In genomic region chr11:62171261-62171723, GRCh38 we compare ENCODE assay signal across 8 cellular contexts. TPM values are rescaled to one million over a fixed set of nuclear protein-coding genes. Genes with fewer than 3 reads are reported as not detected.
DNase-seq lines count a peak whose midpoint lies in the region; ATAC-seq, FAIRE-seq and TF ChIP-seq lines count a peak whose summit lies in the region.

No MANE protein-coding gene starts in this region.

- H3K4me3 Mint-ChIP-seq in central memory CD8-positive, alpha-beta T cell = no peak overlapping the region

- H3K27me3 Mint-ChIP-seq in central memory CD8-positive, alpha-beta T cell = peaks cover 87% of the 10 kb centered on the region

- no peaks in the 10 kb centered on the region for H3K9me3 Mint-ChIP-seq in central memory CD8-positive, alpha-beta T cell

- DNase-seq in AG08395 (ENCODE audit: low spot score) (peak; percentile 53), H54 (ENCODE audit: insufficient read length, low spot score) (peak; percentile 42), NCI-H446 (lab: John Stamatoyannopoulos, UW) (peak; percentile 71 to 84), kidney tubule cell (ENCODE audit: low spot score) (peak; percentile 80), mesenteric fat pad (ENCODE audit: low spot score) (no peak)
- peak; percentile 45 for DNase-seq in activated CD4-positive, alpha-beta T cell treated with anti-CD3 and anti-CD28 coated beads for 1 hour
- DNase-seq in central memory CD8-positive, alpha-beta T cell (ENCODE audit: low spot score in 2 of 2) = peak; percentile 59
- peak; percentile 69 for DNase-seq in stimulated activated CD4-positive, alpha-beta T cell treated with anti-CD3 and anti-CD28 coated beads, Interleukin-4, amount 100 ng/mL, for 1 hour

- ATAC-seq in central memory CD8-positive, alpha-beta T cell (replicated peaks; ENCODE audit: extremely low read depth, poor library complexity, severe bottlenecking) = peak; percentile 67

- TF ChIP-seq POLR2A in H54 (IDR thresholded peaks at IDR 0.05; ENCODE audit: low read depth, low read length) = no peak

- peak; percentile 89 for FAIRE-seq in H54 (lab: Jason Lieb, UNC)

- H3K27ac Mint-ChIP-seq in central memory CD8-positive, alpha-beta T cell (ENCODE audit: low read depth) = no peak overlapping the region

- H3K36me3 Mint-ChIP-seq in central memory CD8-positive, alpha-beta T cell (ENCODE audit: insufficient read depth) = no peaks in the 10 kb centered on the region

- H3K4me1 Mint-ChIP-seq in central memory CD8-positive, alpha-beta T cell = no peaks in the 10 kb centered on the region

RNA-seq across cellular contexts. Expression of gene SCGB1D1, which starts 18.7 kb away (rescaled TPM):
- not detected for total RNA-seq in mesenteric fat pad

RNA-seq across cellular contexts. Expression of gene SCGB2A1, which starts 37.2 kb away (rescaled TPM):
- total RNA-seq in mesenteric fat pad = not detected

RNA-seq across cellular contexts. Expression of gene INCENP, which starts 47.5 kb away (rescaled TPM):
- total RNA-seq in mesenteric fat pad = 14.7 TPM
